Comparison of ENCODE assay signal across 1 cellular context in the genomic region with DNA sequence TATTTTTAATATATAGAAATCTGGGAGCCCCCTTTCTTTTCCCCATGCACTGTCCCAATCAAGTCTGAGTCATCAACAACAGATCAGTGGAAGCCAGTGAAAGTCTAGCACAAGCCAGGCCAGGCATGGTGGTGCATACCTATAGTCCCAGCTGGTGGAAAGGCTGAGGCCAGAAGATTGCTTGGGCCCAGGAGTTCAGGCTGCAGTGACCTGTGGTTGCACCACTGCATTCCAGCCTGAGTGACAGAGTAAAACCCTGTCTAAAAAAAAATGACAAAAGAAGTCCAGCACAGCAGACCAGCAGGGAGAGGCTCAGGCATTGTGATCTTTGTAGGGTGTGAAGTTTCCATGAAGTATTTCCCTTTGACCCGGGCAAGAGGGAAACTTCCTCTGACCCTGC.
TF ChIP-seq lines count a peak whose summit lies in the region.

No MANE protein-coding gene starts in this region.

TF ChIP-seq in IMR-90, 13 proteins besides CTCF, POLR2A, EP300 and RAD21 (continued from another document):
- TF ChIP-seq ELK1 (IDR thresholded peaks at IDR 0.05; ENCODE audit: borderline replicate concordance, low read depth, low read length) (no peak), RCOR1 (IDR thresholded peaks at IDR 0.05; ENCODE audit: insufficient replicate concordance, low read length) (no peak), CHD1 (IDR thresholded peaks at IDR 0.05; ENCODE audit: low read depth, low read length) (no peak)
